ENCODE assay signal across 1 cellular context in the genomic region with DNA sequence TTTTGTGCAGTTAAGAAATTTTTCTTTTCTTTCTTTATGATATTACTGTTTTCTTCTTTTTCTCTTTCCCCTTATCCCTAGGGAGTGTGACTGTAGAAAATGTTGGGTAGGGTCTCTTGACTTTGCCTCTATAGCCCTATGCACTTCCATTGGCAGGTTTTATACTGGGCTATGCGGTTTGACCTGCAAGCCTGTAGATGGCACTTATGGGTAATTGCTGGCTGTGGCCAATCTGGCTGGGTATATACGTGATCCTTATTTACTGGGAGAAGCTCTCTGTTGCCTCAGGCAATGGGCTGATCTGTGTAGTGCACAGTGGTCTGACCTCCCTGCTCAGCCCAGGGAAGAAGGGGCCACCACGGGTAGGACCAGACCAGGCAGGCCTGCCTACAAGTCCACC.
TF ChIP-seq lines count a peak whose summit lies in the region.

No MANE protein-coding gene starts in this region.

TF ChIP-seq in WTC11, 78 proteins besides CTCF, POLR2A, EP300 and RAD21:
- TF ChIP-seq ZNF121 (CRISPR knock-in tag; IDR thresholded peaks at IDR 0.05) (no peak), NR1H2 (CRISPR knock-in tag; IDR thresholded peaks at IDR 0.05) (no peak), ZNF396 (CRISPR knock-in tag; IDR thresholded peaks at IDR 0.05; ENCODE audit: borderline replicate concordance) (no peak), CBFB (CRISPR knock-in tag; IDR thresholded peaks at IDR 0.05; ENCODE audit: low read depth) (no peak), ESRRA (CRISPR knock-in tag; IDR thresholded peaks at IDR 0.05; ENCODE audit: borderline replicate concordance) (no peak), SMAD4 (CRISPR knock-in tag; IDR thresholded peaks at IDR 0.05) (no peak)
- TF ChIP-seq, protein P1, sequence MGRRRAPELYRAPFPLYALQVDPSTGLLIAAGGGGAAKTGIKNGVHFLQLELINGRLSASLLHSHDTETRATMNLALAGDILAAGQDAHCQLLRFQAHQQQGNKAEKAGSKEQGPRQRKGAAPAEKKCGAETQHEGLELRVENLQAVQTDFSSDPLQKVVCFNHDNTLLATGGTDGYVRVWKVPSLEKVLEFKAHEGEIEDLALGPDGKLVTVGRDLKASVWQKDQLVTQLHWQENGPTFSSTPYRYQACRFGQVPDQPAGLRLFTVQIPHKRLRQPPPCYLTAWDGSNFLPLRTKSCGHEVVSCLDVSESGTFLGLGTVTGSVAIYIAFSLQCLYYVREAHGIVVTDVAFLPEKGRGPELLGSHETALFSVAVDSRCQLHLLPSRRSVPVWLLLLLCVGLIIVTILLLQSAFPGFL (CRISPR knock-in tag; IDR thresholded peaks at IDR 0.05; ENCODE audit: borderline replicate concordance) = no peak
